In the genomic region with DNA sequence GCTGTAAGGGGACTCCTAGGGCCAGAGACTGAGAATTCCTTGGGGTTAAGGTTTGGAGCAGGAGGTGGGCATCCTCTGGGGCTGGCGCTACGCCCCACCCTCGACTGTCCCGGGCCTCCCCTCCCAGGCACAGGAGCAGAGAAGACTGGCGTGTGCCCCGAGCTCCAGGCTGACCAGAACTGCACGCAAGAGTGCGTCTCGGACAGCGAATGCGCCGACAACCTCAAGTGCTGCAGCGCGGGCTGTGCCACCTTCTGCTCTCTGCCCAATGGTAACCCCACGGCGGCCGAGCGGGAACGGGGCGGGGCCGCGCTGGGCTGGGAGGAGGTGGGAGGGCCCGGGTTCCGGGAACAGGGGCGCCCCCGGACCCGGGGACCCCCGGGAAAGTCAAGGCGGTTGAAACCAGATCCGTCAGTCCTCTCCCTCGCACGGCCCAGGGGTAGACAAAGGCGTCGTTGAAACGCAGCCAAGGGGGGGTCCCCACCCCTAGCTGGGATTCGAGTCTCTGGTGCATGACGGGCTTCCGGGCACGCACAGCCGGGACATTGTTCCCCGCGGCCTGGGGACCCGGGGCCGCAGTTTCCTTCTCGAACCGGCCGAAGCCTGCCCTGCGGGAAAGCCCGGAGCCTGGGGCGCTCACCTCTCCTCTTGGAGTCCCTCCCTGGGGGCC, we compare ENCODE assay signal across 8 cellular contexts. TPM values are rescaled to one million over a fixed set of nuclear protein-coding genes. Genes with fewer than 3 reads are reported as not detected.
DNase-seq lines count a peak whose midpoint lies in the region; ATAC-seq and TF ChIP-seq lines count a peak whose summit lies in the region.

No MANE protein-coding gene starts in this region.

- no peak for TF ChIP-seq CTCF in glutamatergic neuron (IDR thresholded peaks at IDR 0.05; ENCODE audit: partially characterized antibody, unreplicated experiment)

- H3K27ac Mint-ChIP-seq in activated CD4-positive, alpha-beta memory T cell treated with anti-CD3 and anti-CD28 coated beads, Interleukin-2, amount 10 ng/mL, durations not matched to agents 7 days and 5 days, result no peak overlapping the region
- H3K27ac Mint-ChIP-seq in glutamatergic neuron (ENCODE audit: unreplicated experiment), result no peak overlapping the region

- peak overlapping the region; percentile 21 for H3K4me3 Mint-ChIP-seq in activated CD4-positive, alpha-beta memory T cell treated with anti-CD3 and anti-CD28 coated beads, Interleukin-2, amount 10 ng/mL, durations not matched to agents 7 days and 5 days
- peak overlapping the region; percentile 79 for H3K4me3 Mint-ChIP-seq in glutamatergic neuron (ENCODE audit: unreplicated experiment)

- peak; percentile 81 for ATAC-seq in HG03432 (IDR thresholded peaks at IDR 0.05; ENCODE audit: unreplicated experiment)

- H3K9me3 Mint-ChIP-seq in activated CD4-positive, alpha-beta memory T cell treated with anti-CD3 and anti-CD28 coated beads, Interleukin-2, amount 10 ng/mL, durations not matched to agents 7 days and 5 days, result no peaks in the 10 kb centered on the region
- H3K9me3 Mint-ChIP-seq in glutamatergic neuron (ENCODE audit: unreplicated experiment), result peaks cover 2% of the 10 kb centered on the region

- peaks cover 5% of the 10 kb centered on the region for H3K4me1 Mint-ChIP-seq in activated CD4-positive, alpha-beta memory T cell treated with anti-CD3 and anti-CD28 coated beads, Interleukin-2, amount 10 ng/mL, durations not matched to agents 7 days and 5 days
- H3K4me1 Mint-ChIP-seq in glutamatergic neuron (ENCODE audit: low read depth, unreplicated experiment), result no peaks in the 10 kb centered on the region

- CTCF ChIA-PET in activated CD4-positive, alpha-beta memory T cell treated with anti-CD3 and anti-CD28 coated beads, Interleukin-2, amount 10 ng/mL, durations not matched to agents 7 days and 5 days (lab: Charles Lee), result interaction anchor here (0.9 to 1.4 kb wide), 2 partner anchors 97 to 180 kb away, joined by 3 read pairs; no protein-coding TSS in a partner anchor

- H3K36me3 Mint-ChIP-seq in activated CD4-positive, alpha-beta memory T cell treated with anti-CD3 and anti-CD28 coated beads, Interleukin-2, amount 10 ng/mL, durations not matched to agents 7 days and 5 days (ENCODE audit: low read depth), result no peaks in the 10 kb centered on the region
- peaks cover 4% of the 10 kb centered on the region for H3K36me3 Mint-ChIP-seq in glutamatergic neuron (ENCODE audit: unreplicated experiment)

- POLR2A ChIA-PET in activated CD4-positive, alpha-beta memory T cell treated with anti-CD3 and anti-CD28 coated beads, Interleukin-2, amount 10 ng/mL, durations not matched to agents 7 days and 5 days (lab: Charles Lee), result no interaction called here

- peaks cover 52% of the 10 kb centered on the region for H3K27me3 Mint-ChIP-seq in activated CD4-positive, alpha-beta memory T cell treated with anti-CD3 and anti-CD28 coated beads, Interleukin-2, amount 10 ng/mL, durations not matched to agents 7 days and 5 days
- H3K27me3 Mint-ChIP-seq in glutamatergic neuron (ENCODE audit: unreplicated experiment), result peaks cover 23% of the 10 kb centered on the region

- peak; percentile 35 to 51 for DNase-seq in activated CD4-positive, alpha-beta T cell treated with anti-CD3 and anti-CD28 coated beads, Interleukin-2, amount 50 U/mL, for 48 hours
- DNase-seq in activated CD4-positive, alpha-beta T cell treated with anti-CD3 and anti-CD28 coated beads for 4 hours, result no peak
- no peak for DNase-seq in activated CD4-positive, alpha-beta memory T cell treated with anti-CD3 and anti-CD28 coated beads, Interleukin-2, amount 10 ng/mL, durations not matched to agents 7 days and 5 days
- peak; percentile 67 for DNase-seq in glutamatergic neuron
- peak in 37 of 56 donors; percentile 9 to 95 (median 38) for DNase-seq in nucleus accumbens (lab: John Stamatoyannopoulos, UW)
- no peak for DNase-seq in effector CD4-positive, alpha-beta T cell
- DNase-seq in NK-92 (lab: John Stamatoyannopoulos, UW; ENCODE audit: unreplicated experiment), result no peak

RNA-seq across cellular contexts. Expression of gene WFDC2, which starts 0.8 kb away (rescaled TPM):
- not detected for total RNA-seq in activated CD4-positive, alpha-beta memory T cell treated with anti-CD3 and anti-CD28 coated beads, Interleukin-2, amount 10 ng/mL, durations not matched to agents 7 days and 5 days
- total RNA-seq in glutamatergic neuron (ENCODE audit: unreplicated experiment), result 4.8 TPM

RNA-seq across cellular contexts. Expression of gene SPINT3, which starts 45.0 kb away (rescaled TPM):
- not detected for total RNA-seq in activated CD4-positive, alpha-beta memory T cell treated with anti-CD3 and anti-CD28 coated beads, Interleukin-2, amount 10 ng/mL, durations not matched to agents 7 days and 5 days
- not detected for total RNA-seq in glutamatergic neuron (ENCODE audit: unreplicated experiment)

RNA-seq across cellular contexts. Expression of gene PIGT, which starts 54.5 kb away (rescaled TPM):
- 10 to 100 TPM; 52.4 to 53.0 TPM for total RNA-seq in activated CD4-positive, alpha-beta memory T cell treated with anti-CD3 and anti-CD28 coated beads, Interleukin-2, amount 10 ng/mL, durations not matched to agents 7 days and 5 days
- 55.5 TPM for total RNA-seq in glutamatergic neuron (ENCODE audit: unreplicated experiment)

Comparison
In these comparisons a context has a peak if more than half of its experiments do, and no peak if none do; other contexts are left out.
1. DNase-seq: peak in activated CD4-positive, alpha-beta T cell treated with anti-CD3 and anti-CD28 coated beads, Interleukin-2, amount 50 U/mL, for 48 hours (2 of 2), glutamatergic neuron (single experiment) and nucleus accumbens (37 of 56); none in activated CD4-positive, alpha-beta T cell treated with anti-CD3 and anti-CD28 coated beads for 4 hours (0 of 2), activated CD4-positive, alpha-beta memory T cell treated with anti-CD3 and anti-CD28 coated beads, Interleukin-2, amount 10 ng/mL, durations not matched to agents 7 days and 5 days (single experiment), effector CD4-positive, alpha-beta T cell (single experiment) and NK-92 (single experiment).